ENCODE assay signal across 1 cellular context in genomic region chrX:46912673-46913491, GRCh38.
TF ChIP-seq lines count a peak whose summit lies in the region.

No MANE protein-coding gene starts in this region.

TF ChIP-seq in K562, 482 proteins besides CTCF, POLR2A, EP300 and RAD21 (continued from another document and continues in another):
- TF ChIP-seq, protein P1, sequence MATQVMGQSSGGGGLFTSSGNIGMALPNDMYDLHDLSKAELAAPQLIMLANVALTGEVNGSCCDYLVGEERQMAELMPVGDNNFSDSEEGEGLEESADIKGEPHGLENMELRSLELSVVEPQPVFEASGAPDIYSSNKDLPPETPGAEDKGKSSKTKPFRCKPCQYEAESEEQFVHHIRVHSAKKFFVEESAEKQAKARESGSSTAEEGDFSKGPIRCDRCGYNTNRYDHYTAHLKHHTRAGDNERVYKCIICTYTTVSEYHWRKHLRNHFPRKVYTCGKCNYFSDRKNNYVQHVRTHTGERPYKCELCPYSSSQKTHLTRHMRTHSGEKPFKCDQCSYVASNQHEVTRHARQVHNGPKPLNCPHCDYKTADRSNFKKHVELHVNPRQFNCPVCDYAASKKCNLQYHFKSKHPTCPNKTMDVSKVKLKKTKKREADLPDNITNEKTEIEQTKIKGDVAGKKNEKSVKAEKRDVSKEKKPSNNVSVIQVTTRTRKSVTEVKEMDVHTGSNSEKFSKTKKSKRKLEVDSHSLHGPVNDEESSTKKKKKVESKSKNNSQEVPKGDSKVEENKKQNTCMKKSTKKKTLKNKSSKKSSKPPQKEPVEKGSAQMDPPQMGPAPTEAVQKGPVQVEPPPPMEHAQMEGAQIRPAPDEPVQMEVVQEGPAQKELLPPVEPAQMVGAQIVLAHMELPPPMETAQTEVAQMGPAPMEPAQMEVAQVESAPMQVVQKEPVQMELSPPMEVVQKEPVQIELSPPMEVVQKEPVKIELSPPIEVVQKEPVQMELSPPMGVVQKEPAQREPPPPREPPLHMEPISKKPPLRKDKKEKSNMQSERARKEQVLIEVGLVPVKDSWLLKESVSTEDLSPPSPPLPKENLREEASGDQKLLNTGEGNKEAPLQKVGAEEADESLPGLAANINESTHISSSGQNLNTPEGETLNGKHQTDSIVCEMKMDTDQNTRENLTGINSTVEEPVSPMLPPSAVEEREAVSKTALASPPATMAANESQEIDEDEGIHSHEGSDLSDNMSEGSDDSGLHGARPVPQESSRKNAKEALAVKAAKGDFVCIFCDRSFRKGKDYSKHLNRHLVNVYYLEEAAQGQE (CRISPR knock-in tag; IDR thresholded peaks at IDR 0.05; ENCODE audit: low read depth) = no peak
- TF ChIP-seq, protein P2, sequence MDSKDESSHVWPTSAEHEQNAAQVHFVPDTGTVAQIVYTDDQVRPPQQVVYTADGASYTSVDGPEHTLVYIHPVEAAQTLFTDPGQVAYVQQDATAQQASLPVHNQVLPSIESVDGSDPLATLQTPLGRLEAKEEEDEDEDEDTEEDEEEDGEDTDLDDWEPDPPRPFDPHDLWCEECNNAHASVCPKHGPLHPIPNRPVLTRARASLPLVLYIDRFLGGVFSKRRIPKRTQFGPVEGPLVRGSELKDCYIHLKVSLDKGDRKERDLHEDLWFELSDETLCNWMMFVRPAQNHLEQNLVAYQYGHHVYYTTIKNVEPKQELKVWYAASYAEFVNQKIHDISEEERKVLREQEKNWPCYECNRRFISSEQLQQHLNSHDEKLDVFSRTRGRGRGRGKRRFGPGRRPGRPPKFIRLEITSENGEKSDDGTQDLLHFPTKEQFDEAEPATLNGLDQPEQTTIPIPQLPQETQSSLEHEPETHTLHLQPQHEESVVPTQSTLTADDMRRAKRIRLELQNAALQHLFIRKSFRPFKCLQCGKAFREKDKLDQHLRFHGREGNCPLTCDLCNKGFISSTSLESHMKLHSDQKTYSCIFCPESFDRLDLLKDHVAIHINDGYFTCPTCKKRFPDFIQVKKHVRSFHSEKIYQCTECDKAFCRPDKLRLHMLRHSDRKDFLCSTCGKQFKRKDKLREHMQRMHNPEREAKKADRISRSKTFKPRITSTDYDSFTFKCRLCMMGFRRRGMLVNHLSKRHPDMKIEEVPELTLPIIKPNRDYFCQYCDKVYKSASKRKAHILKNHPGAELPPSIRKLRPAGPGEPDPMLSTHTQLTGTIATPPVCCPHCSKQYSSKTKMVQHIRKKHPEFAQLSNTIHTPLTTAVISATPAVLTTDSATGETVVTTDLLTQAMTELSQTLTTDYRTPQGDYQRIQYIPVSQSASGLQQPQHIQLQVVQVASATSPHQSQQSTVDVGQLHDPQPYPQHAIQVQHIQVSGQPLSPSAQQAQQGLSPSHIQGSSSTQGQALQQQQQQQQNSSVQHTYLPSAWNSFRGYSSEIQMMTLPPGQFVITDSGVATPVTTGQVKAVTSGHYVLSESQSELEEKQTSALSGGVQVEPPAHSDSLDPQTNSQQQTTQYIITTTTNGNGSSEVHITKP (IDR thresholded peaks at IDR 0.05; ENCODE audit: partially characterized antibody) = no peak
- TF ChIP-seq NCOR1 (IDR thresholded peaks at IDR 0.05) (no peak), FOXA1 (IDR thresholded peaks at IDR 0.05; ENCODE audit: borderline replicate concordance) (no peak), POLR2G (IDR thresholded peaks at IDR 0.05; ENCODE audit: low read depth, low read length) (peak; percentile 27; the same call in 1 of the 2 replicates), ZNF512 (tag; IDR thresholded peaks at IDR 0.05) (no peak), BCL6 (CRISPR knock-in tag; IDR thresholded peaks at IDR 0.05) (no peak), CTBP1 (IDR thresholded peaks at IDR 0.05; ENCODE audit: borderline replicate concordance) (peak; percentile 45), ZNF766 (CRISPR knock-in tag; conservative IDR thresholded peaks at IDR 0.05) (no peak), HDAC3 (IDR thresholded peaks at IDR 0.05; ENCODE audit: borderline replicate concordance, partially characterized antibody) (no peak), FOXM1 (IDR thresholded peaks at IDR 0.05; ENCODE audit: low read depth) (no peak), FOXM1 (CRISPR knock-in tag; IDR thresholded peaks at IDR 0.05; ENCODE audit: low read depth) (no peak), ZNF586 (CRISPR knock-in tag; conservative IDR thresholded peaks at IDR 0.05) (no peak), SPI1 (IDR thresholded peaks at IDR 0.05; ENCODE audit: borderline replicate concordance, low read depth, low read length) (no peak), CEBPG (CRISPR knock-in tag; IDR thresholded peaks at IDR 0.05) (no peak), CEBPG (tag; conservative IDR thresholded peaks at IDR 0.05 in 1 of 2, IDR thresholded peaks at IDR 0.05 in 1 of 2) (no peak), ZNF274 (IDR thresholded peaks at IDR 0.05; ENCODE audit: borderline replicate concordance, low read depth, low read length) (no peak), FIP1L1 (IDR thresholded peaks at IDR 0.05; ENCODE audit: low read depth, low read length, poor library complexity, severe bottlenecking) (no peak), NR4A1 (CRISPR knock-in tag; IDR thresholded peaks at IDR 0.05) (no peak), NR4A1 (tag; IDR thresholded peaks at IDR 0.05) (no peak), TCF3 (CRISPR knock-in tag; IDR thresholded peaks at IDR 0.05) (no peak), POLR2B (IDR thresholded peaks at IDR 0.05; ENCODE audit: low read depth, partially characterized antibody) (no peak), ZNF75A (CRISPR knock-in tag; IDR thresholded peaks at IDR 0.05) (peak; percentile 72; the same call in 1 of the 2 replicates), RBBP5 (IDR thresholded peaks at IDR 0.05; ENCODE audit: borderline replicate concordance, insufficient read depth, low read length, poor library complexity, severe bottlenecking) (peak; percentile 35), ZNF3 (CRISPR knock-in tag; IDR thresholded peaks at IDR 0.05) (no peak), PHB (CRISPR knock-in tag; IDR thresholded peaks at IDR 0.05) (no peak), NFIC (IDR thresholded peaks at IDR 0.05) (no peak), RB1 (IDR thresholded peaks at IDR 0.05; ENCODE audit: low read depth) (0 out of 2 replicates have a peak, but pooled peaks have one; percentile 52)
- TF ChIP-seq, protein P3, sequence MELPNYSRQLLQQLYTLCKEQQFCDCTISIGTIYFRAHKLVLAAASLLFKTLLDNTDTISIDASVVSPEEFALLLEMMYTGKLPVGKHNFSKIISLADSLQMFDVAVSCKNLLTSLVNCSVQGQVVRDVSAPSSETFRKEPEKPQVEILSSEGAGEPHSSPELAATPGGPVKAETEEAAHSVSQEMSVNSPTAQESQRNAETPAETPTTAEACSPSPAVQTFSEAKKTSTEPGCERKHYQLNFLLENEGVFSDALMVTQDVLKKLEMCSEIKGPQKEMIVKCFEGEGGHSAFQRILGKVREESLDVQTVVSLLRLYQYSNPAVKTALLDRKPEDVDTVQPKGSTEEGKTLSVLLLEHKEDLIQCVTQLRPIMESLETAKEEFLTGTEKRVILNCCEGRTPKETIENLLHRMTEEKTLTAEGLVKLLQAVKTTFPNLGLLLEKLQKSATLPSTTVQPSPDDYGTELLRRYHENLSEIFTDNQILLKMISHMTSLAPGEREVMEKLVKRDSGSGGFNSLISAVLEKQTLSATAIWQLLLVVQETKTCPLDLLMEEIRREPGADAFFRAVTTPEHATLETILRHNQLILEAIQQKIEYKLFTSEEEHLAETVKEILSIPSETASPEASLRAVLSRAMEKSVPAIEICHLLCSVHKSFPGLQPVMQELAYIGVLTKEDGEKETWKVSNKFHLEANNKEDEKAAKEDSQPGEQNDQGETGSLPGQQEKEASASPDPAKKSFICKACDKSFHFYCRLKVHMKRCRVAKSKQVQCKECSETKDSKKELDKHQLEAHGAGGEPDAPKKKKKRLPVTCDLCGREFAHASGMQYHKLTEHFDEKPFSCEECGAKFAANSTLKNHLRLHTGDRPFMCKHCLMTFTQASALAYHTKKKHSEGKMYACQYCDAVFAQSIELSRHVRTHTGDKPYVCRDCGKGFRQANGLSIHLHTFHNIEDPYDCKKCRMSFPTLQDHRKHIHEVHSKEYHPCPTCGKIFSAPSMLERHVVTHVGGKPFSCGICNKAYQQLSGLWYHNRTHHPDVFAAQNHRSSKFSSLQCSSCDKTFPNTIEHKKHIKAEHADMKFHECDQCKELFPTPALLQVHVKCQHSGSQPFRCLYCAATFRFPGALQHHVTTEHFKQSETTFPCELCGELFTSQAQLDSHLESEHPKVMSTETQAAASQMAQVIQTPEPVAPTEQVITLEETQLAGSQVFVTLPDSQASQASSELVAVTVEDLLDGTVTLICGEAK (IDR thresholded peaks at IDR 0.05) = no peak
- TF ChIP-seq, protein P3 (CRISPR knock-in tag; IDR thresholded peaks at IDR 0.05) = no peak
- TF ChIP-seq, protein P4, sequence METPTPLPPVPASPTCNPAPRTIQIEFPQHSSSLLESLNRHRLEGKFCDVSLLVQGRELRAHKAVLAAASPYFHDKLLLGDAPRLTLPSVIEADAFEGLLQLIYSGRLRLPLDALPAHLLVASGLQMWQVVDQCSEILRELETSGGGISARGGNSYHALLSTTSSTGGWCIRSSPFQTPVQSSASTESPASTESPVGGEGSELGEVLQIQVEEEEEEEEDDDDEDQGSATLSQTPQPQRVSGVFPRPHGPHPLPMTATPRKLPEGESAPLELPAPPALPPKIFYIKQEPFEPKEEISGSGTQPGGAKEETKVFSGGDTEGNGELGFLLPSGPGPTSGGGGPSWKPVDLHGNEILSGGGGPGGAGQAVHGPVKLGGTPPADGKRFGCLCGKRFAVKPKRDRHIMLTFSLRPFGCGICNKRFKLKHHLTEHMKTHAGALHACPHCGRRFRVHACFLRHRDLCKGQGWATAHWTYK (CRISPR knock-in tag; IDR thresholded peaks at IDR 0.05) = no peak
- TF ChIP-seq, protein P5, sequence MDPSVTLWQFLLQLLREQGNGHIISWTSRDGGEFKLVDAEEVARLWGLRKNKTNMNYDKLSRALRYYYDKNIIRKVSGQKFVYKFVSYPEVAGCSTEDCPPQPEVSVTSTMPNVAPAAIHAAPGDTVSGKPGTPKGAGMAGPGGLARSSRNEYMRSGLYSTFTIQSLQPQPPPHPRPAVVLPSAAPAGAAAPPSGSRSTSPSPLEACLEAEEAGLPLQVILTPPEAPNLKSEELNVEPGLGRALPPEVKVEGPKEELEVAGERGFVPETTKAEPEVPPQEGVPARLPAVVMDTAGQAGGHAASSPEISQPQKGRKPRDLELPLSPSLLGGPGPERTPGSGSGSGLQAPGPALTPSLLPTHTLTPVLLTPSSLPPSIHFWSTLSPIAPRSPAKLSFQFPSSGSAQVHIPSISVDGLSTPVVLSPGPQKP (CRISPR knock-in tag; IDR thresholded peaks at IDR 0.05) = no peak
- TF ChIP-seq, protein P6, sequence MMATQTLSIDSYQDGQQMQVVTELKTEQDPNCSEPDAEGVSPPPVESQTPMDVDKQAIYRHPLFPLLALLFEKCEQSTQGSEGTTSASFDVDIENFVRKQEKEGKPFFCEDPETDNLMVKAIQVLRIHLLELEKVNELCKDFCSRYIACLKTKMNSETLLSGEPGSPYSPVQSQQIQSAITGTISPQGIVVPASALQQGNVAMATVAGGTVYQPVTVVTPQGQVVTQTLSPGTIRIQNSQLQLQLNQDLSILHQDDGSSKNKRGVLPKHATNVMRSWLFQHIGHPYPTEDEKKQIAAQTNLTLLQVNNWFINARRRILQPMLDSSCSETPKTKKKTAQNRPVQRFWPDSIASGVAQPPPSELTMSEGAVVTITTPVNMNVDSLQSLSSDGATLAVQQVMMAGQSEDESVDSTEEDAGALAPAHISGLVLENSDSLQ (IDR thresholded peaks at IDR 0.05) = no peak
- TF ChIP-seq, protein P7, sequence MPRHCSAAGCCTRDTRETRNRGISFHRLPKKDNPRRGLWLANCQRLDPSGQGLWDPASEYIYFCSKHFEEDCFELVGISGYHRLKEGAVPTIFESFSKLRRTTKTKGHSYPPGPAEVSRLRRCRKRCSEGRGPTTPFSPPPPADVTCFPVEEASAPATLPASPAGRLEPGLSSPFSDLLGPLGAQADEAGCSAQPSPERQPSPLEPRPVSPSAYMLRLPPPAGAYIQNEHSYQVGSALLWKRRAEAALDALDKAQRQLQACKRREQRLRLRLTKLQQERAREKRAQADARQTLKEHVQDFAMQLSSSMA (CRISPR knock-in tag; IDR thresholded peaks at IDR 0.05) = no peak
- TF ChIP-seq, protein P8, sequence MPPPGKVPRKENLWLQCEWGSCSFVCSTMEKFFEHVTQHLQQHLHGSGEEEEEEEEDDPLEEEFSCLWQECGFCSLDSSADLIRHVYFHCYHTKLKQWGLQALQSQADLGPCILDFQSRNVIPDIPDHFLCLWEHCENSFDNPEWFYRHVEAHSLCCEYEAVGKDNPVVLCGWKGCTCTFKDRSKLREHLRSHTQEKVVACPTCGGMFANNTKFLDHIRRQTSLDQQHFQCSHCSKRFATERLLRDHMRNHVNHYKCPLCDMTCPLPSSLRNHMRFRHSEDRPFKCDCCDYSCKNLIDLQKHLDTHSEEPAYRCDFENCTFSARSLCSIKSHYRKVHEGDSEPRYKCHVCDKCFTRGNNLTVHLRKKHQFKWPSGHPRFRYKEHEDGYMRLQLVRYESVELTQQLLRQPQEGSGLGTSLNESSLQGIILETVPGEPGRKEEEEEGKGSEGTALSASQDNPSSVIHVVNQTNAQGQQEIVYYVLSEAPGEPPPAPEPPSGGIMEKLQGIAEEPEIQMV (tag; conservative IDR thresholded peaks at IDR 0.05; ENCODE audit: low read depth) = no peak
